Comparison of ENCODE assay signal across 4 cellular contexts in the genomic region with DNA sequence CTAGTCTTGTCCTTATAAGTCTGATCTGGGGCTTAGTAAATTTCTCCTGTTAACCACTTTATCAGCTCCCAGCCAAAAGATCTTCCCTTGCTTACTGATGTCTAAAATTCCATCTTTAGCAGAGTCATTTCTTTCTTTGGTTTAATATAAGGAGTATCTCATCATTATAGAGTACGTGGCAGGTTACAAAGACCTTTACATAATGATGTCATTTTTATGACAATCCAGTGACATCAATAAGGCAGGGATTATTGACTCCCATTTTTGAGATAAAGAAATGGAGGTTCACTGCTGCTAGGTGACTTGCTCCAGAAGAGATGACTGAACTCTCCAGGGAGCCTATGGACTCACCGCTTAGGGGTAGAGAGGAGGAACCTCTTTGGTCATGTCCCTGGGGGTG.
"Had no signal": no experiment of that assay in that cellular context is flagged by ENCODE, and none has a peak within 500 bp of the region (broad histone marks: within the 10 kb centered on the region; RNA-seq: fewer than 3 reads in every experiment).

No MANE protein-coding gene starts in this region.

- H3K4me3 ChIP-seq: GM23248, HAP-1 had no signal

- H3K27ac ChIP-seq: GM23248 had no signal

- H3K9ac ChIP-seq: GM23248 had no signal

- DNase-seq: GM23248, GOT3, H7 had no signal

- H3K9me3 ChIP-seq: HAP-1 had no signal

- H2AFZ ChIP-seq: GM23248 had no signal

- H3K4me1 ChIP-seq: HAP-1 had no signal

- H3K36me3 ChIP-seq: HAP-1 had no signal
